ENCODE assay signal across 8 cellular contexts in genomic region chr19:39412867-39413268, GRCh38. TPM values are rescaled to one million over a fixed set of nuclear protein-coding genes. Genes with fewer than 3 reads are reported as not detected.
DNase-seq lines count a peak whose midpoint lies in the region; ATAC-seq and TF ChIP-seq lines count a peak whose summit lies in the region.

No MANE protein-coding gene starts in this region.

- no peaks in the 10 kb centered on the region for H3K9me3 Mint-ChIP-seq in natural killer cell

- no peaks in the 10 kb centered on the region for H3F3A ChIP-seq in Loucy (ENCODE audit: low read depth)

- peaks cover 53 to 63% of the 10 kb centered on the region in 2 donors for H3K4me1 Mint-ChIP-seq in natural killer cell

- CTCF ChIA-PET in BJ (lab: Yijun Ruan, JAX), result interaction anchor here (1.0 to 2.3 kb wide), 6 partner anchors 9 to 284 kb away, joined by 3 to 178 read pairs (median 8); no protein-coding TSS in a partner anchor

- H3K9me3 ChIP-seq in Loucy (ENCODE audit: insufficient read depth, low read depth, low read length), result no peaks in the 10 kb centered on the region
- H3K9me3 ChIP-seq in colonic mucosa, result no peaks in the 10 kb centered on the region

- POLR2A ChIA-PET in BJ (lab: Charles Lee), result interaction anchor here (0.7 kb wide), 2 partner anchors 16 to 287 kb away, joined by 4 to 5 read pairs; no protein-coding TSS in a partner anchor

- no peak for TF ChIP-seq CTCF in BJ (IDR thresholded peaks at IDR 0.05; ENCODE audit: insufficient read depth, low read depth, low read length)
- no peak; the same call in 1 of the 2 replicates for TF ChIP-seq CTCF in Loucy (conservative IDR thresholded peaks at IDR 0.05; ENCODE audit: low read length)
- TF ChIP-seq CTCF in colonic mucosa (IDR thresholded peaks at IDR 0.05), result peak; percentile 11
- peak; percentile 14 for TF ChIP-seq CTCF in natural killer cell (IDR thresholded peaks at IDR 0.05)

- H3K9me2 ChIP-seq in Loucy (replicated peaks; ENCODE audit: low read depth, low read length), result no peaks in the 10 kb centered on the region

- no peaks in the 10 kb centered on the region for H3K27me3 Mint-ChIP-seq in natural killer cell (ENCODE audit: low read depth in 2 of 2)

- peaks cover 7% of the 10 kb centered on the region for H3K36me3 Mint-ChIP-seq in natural killer cell

- peaks cover 42% of the 10 kb centered on the region for H4K20me1 ChIP-seq in Loucy (ENCODE audit: insufficient read depth, low read length, poor library complexity, severe bottlenecking)

- peak overlapping the region; percentile 78 for H3K4me3 ChIP-seq in BJ (ENCODE audit: low read depth, low read length)
- peak overlapping the region; percentile 90 for H3K4me3 ChIP-seq in Loucy (ENCODE audit: low read length, poor library complexity, severe bottlenecking)
- peak overlapping the region; percentile 59 for H3K4me3 ChIP-seq in colonic mucosa

- H3K4me3 Mint-ChIP-seq in natural killer cell, result peak overlapping the region; percentile 97

- H3K27me3 ChIP-seq in BJ (ENCODE audit: control insufficient read depth, insufficient read depth, low read length) (no peaks in the 10 kb centered on the region), Loucy (ENCODE audit: insufficient read depth, low read length, poor library complexity, severe bottlenecking) (peaks cover 5% of the 10 kb centered on the region), colonic mucosa (peaks cover 15% of the 10 kb centered on the region)

- H2AFZ ChIP-seq in Loucy (ENCODE audit: low read length), result peak overlapping the region; percentile 76; the same call in 1 of the 2 replicates

- peak overlapping the region; percentile 89 for H3K27ac ChIP-seq in colonic mucosa

- H3K36me3 ChIP-seq in BJ (ENCODE audit: control insufficient read depth, insufficient read depth, low read length) (peaks cover 20% of the 10 kb centered on the region), Loucy (ENCODE audit: insufficient read depth, low read length) (no peaks in the 10 kb centered on the region; the same call in 1 of the 2 replicates), colonic mucosa (peaks cover 6% of the 10 kb centered on the region)

- peak overlapping the region; percentile 80 for H3K4me2 ChIP-seq in Loucy (ENCODE audit: low read depth, low read length, poor library complexity, severe bottlenecking)

- intact Hi-C loops in colonic mucosa (cut with DNase I), result no loop called here
- intact Hi-C loops in natural killer cell (cut with micrococcal nuclease), result loop anchor here (1.0 to 5.0 kb wide), 5 partner anchors 12 to 119 kb away; partner anchors contain the start of genes EID2B, RPS16, SAMD4B and SUPT5H

- no peak for DNase-seq in BJ (ENCODE audit: low read depth)
- DNase-seq in colonic mucosa, result no peak
- no peak for DNase-seq in natural killer cell
- DNase-seq in cerebellar nuclear complex (lab: John Stamatoyannopoulos, UW), result no peak

- H3K9ac ChIP-seq in Loucy (ENCODE audit: low read depth, low read length, poor library complexity, severe bottlenecking), result peak overlapping the region; percentile 98
- peak overlapping the region; percentile 67 to 81 for H3K9ac ChIP-seq in colonic mucosa (ENCODE audit: low read depth in 2 of 2, low read length in 2 of 2)

- ATAC-seq in natural killer cell (no peak), GM19452 (IDR thresholded peaks at IDR 0.05; ENCODE audit: unreplicated experiment) (no peak), GM18867 (IDR thresholded peaks at IDR 0.05; ENCODE audit: unreplicated experiment) (no peak), HG02973 (IDR thresholded peaks at IDR 0.05; ENCODE audit: unreplicated experiment) (no peak)

- H3K4me1 ChIP-seq in Loucy (ENCODE audit: insufficient read depth, low read length, poor library complexity, severe bottlenecking) (peaks cover 40% of the 10 kb centered on the region), colonic mucosa (peaks cover 13% of the 10 kb centered on the region)

- peaks cover 76% of the 10 kb centered on the region for H3K79me2 ChIP-seq in Loucy (ENCODE audit: insufficient read depth, low read length)

- H3K27ac Mint-ChIP-seq in natural killer cell, result peak overlapping the region; percentile 96 to 97

RNA-seq across cellular contexts. Expression of gene PLEKHG2, which starts 0.4 kb away (rescaled TPM):
- polyA plus RNA-seq in BJ (2011; rRNA removed), result 12.5 and 20.6 TPM in 2 replicates
- 27.0 and 28.9 TPM in 2 replicates for polyA minus RNA-seq in BJ (2011; rRNA and poly(A)+ RNA removed)
- total RNA-seq in colonic mucosa, result 10 to 100 TPM in 1 of 2 donors, 1 to 10 TPM in 1; 8.0 to 10.4 TPM
- total RNA-seq in natural killer cell, result 100 to 1,000 TPM in 1 of 3 donors, 10 to 100 TPM in 2; 70.2 to 129 (median 80.7) TPM

RNA-seq across cellular contexts. Expression of gene ZFP36, which starts 6.2 kb away (rescaled TPM):
- 4.8 and 9.5 TPM in 2 replicates for polyA plus RNA-seq in BJ (2011; rRNA removed)
- 5.1 and 11.0 TPM in 2 replicates for polyA minus RNA-seq in BJ (2011; rRNA and poly(A)+ RNA removed)
- total RNA-seq in colonic mucosa (100 to 1,000 TPM; 120 to 121 TPM), natural killer cell (1,000 to 10,000 TPM; 1,232 to 2,074 (median 1,769) TPM)

RNA-seq across cellular contexts. Expression of gene MED29, which starts 21.7 kb away (rescaled TPM):
- polyA plus RNA-seq in BJ (2011; rRNA removed), result 28.5 and 36.6 TPM in 2 replicates
- polyA minus RNA-seq in BJ (2011; rRNA and poly(A)+ RNA removed), result 19.2 and 30.1 TPM in 2 replicates
- 10 to 100 TPM; 22.8 to 37.5 TPM for total RNA-seq in colonic mucosa
- 10 to 100 TPM; 37.5 to 49.1 (median 45.9) TPM for total RNA-seq in natural killer cell

RNA-seq across cellular contexts. Expression of gene PAF1, which starts 22.0 kb away (rescaled TPM):
- 50.2 and 51.8 TPM in 2 replicates for polyA plus RNA-seq in BJ (2011; rRNA removed)
- 30.1 and 41.0 TPM in 2 replicates for polyA minus RNA-seq in BJ (2011; rRNA and poly(A)+ RNA removed)
- total RNA-seq in colonic mucosa (10 to 100 TPM; 31.9 to 41.6 TPM), natural killer cell (10 to 100 TPM; 54.3 to 80.9 (median 68.3) TPM)

RNA-seq across cellular contexts. Expression of gene RPS16, which starts 22.9 kb away (rescaled TPM):
- 2,401 and 2,896 TPM in 2 replicates for polyA plus RNA-seq in BJ (2011; rRNA removed)
- 1,392 and 2,311 TPM in 2 replicates for polyA minus RNA-seq in BJ (2011; rRNA and poly(A)+ RNA removed)
- total RNA-seq in colonic mucosa, result 1,000 to 10,000 TPM; 1,698 to 1,720 TPM
- 1,000 to 10,000 TPM; 1,227 to 1,543 (median 1,399) TPM for total RNA-seq in natural killer cell

Comparison
In these comparisons a context has a peak if more than half of its experiments do, and no peak if none do; other contexts are left out.
1. CTCF ChIP-seq: peak in colonic mucosa (single experiment) and natural killer cell (single experiment); none in BJ (single experiment) and Loucy (single experiment).
2. RNA of gene PLEKHG2, which starts 0.4 kb away (total RNA-seq): 70.2 to 129 TPM in natural killer cell; 8.0 to 10.4 TPM in colonic mucosa; every median in the first group is over 4 times any median in the second.
3. RNA of gene ZFP36, which starts 6.2 kb away (total RNA-seq): 1,232 to 2,074 TPM in natural killer cell; 120 to 121 TPM in colonic mucosa; every median in the first group is over 10 times any median in the second.
4. Peak in every context shown above with its lines, with median percentiles within 50 percentile points of each other: H3K4me3 ChIP-seq.